19 cellular contexts compared by ENCODE assay signal in genomic region chr3:108394563-108394962, GRCh38.
"Had no signal": no experiment of that assay in that cellular context is flagged by ENCODE, and none has a peak within 500 bp of the region (broad histone marks: within the 10 kb centered on the region; RNA-seq: fewer than 3 reads in every experiment).

No MANE protein-coding gene starts in this region.

- H3K4me1 Mint-ChIP-seq: neural crest cell had no signal

- H3K9me3 Mint-ChIP-seq: stimulated activated naive B cell treated with anti-CD40 and anti-IgM and Interleukin-4, amounts not matched to agents 10 μg/mL and 1 μg/mL and 100 μg/mL, for 72 hours had no signal

- ATAC-seq: left lobe of liver; naive thymus-derived CD4-positive, alpha-beta T cell; sciatic nerve; stimulated activated naive B cell treated with anti-CD40 and anti-IgM and Interleukin-4, amounts not matched to agents 10 μg/mL and 1 μg/mL and 100 μg/mL, for 72 hours; stimulated activated naive CD8-positive, alpha-beta T cell treated with anti-CD3 and anti-CD28 coated beads, Interleukin-15, amount 100 ng/mL, for 72 hours had no signal

- DNase-seq: effector CD4-positive, alpha-beta T cell; foreskin melanocyte; head of caudate nucleus; mammary epithelial cell; naive thymus-derived CD4-positive, alpha-beta T cell; posterior cingulate gyrus; spleen; stimulated activated CD4-positive, alpha-beta T cell treated with anti-CD3 and anti-CD28 coated beads, Interleukin-15, amount 100 ng/mL, for 24 hours; stimulated activated CD4-positive, alpha-beta T cell treated with anti-CD3 and anti-CD28 coated beads, Interleukin-1b, Interleukin-23, amount 100 ng/mL, for 48 hours; stimulated activated CD4-positive, alpha-beta T cell treated with anti-CD3 and anti-CD28 coated beads, Interleukin-4, amount 100 ng/mL, for 24 hours; stimulated activated naive B cell treated with anti-CD40 and anti-IgM and Interleukin-4, amounts not matched to agents 10 μg/mL and 1 μg/mL and 100 μg/mL, for 72 hours; stimulated activated naive CD8-positive, alpha-beta T cell treated with anti-CD3 and anti-CD28 coated beads, Interleukin-15, amount 100 ng/mL, for 72 hours; testis had no signal

- H3K27ac Mint-ChIP-seq: naive thymus-derived CD4-positive, alpha-beta T cell; stimulated activated naive B cell treated with anti-CD40 and anti-IgM and Interleukin-4, amounts not matched to agents 10 μg/mL and 1 μg/mL and 100 μg/mL, for 72 hours; stimulated activated naive CD8-positive, alpha-beta T cell treated with anti-CD3 and anti-CD28 coated beads, Interleukin-15, amount 100 ng/mL, for 72 hours had no signal

- H3K4me3 ChIP-seq: coronary artery, hepatocyte, spleen, testis, tibial nerve had no signal

- H3K4me3 Mint-ChIP-seq: naive thymus-derived CD4-positive, alpha-beta T cell; neural crest cell; stimulated activated naive B cell treated with anti-CD40 and anti-IgM and Interleukin-4, amounts not matched to agents 10 μg/mL and 1 μg/mL and 100 μg/mL, for 72 hours; stimulated activated naive CD8-positive, alpha-beta T cell treated with anti-CD3 and anti-CD28 coated beads, Interleukin-15, amount 100 ng/mL, for 72 hours had no signal

- H3K36me3 Mint-ChIP-seq: stimulated activated naive B cell treated with anti-CD40 and anti-IgM and Interleukin-4, amounts not matched to agents 10 μg/mL and 1 μg/mL and 100 μg/mL, for 72 hours had no signal
